In genomic region chr12:87995581-87996178, GRCh38 we compare ENCODE assay signal across 8 cellular contexts. TPM values are rescaled to one million over a fixed set of nuclear protein-coding genes. Genes with fewer than 3 reads are reported as not detected.
DNase-seq lines count a peak whose midpoint lies in the region; ATAC-seq and TF ChIP-seq lines count a peak whose summit lies in the region.

No MANE protein-coding gene starts in this region.

- H3K79me2 ChIP-seq in H9 (ENCODE audit: insufficient read depth, low read length) (no peaks in the 10 kb centered on the region), PC-3 (ENCODE audit: low read length) (no peaks in the 10 kb centered on the region)

- H3K9me3 ChIP-seq in H9 (ENCODE audit: control insufficient read depth, low read depth, low read length): no peaks in the 10 kb centered on the region
- H3K9me3 ChIP-seq in PC-3 (ENCODE audit: low read length): no peaks in the 10 kb centered on the region

- peaks cover 5 to 6% of the 10 kb centered on the region in 2 experiments; a peak in 2 of 4 replicates for H3K4me1 Mint-ChIP-seq in H9
- no peaks in the 10 kb centered on the region for H3K4me1 Mint-ChIP-seq in activated naive CD4-positive, alpha-beta T cell treated with anti-CD3 and anti-CD28 coated beads, Interleukin-2, amount 10 ng/mL, durations not matched to agents 7 days and 5 days
- no peaks in the 10 kb centered on the region for H3K4me1 Mint-ChIP-seq in glutamatergic neuron (ENCODE audit: low read depth, unreplicated experiment)
- H3K4me1 Mint-ChIP-seq in progenitor cell of endocrine pancreas (ENCODE audit: low read depth): peaks cover 1% of the 10 kb centered on the region
- no peaks in the 10 kb centered on the region for H3K4me1 Mint-ChIP-seq in activated T-helper 1 cell treated with anti-CD3 and anti-CD28 coated beads, Interleukin-12 subunit alpha, Interleukin-12 subunit beta, Interleukin-2, Interleukin-4 antibody, amounts not matched to agents 30 ng/mL and 10 ng/mL and 1 ng/mL, durations not matched to agents 14 hours and 24 hours and 36 hours (ENCODE audit: low read depth)

- no peak overlapping the region for H2BK20ac ChIP-seq in H9 (ENCODE audit: low read depth, low read length, poor library complexity, severe bottlenecking)

- no peaks in the 10 kb centered on the region for H3K79me1 ChIP-seq in H9 (ENCODE audit: insufficient read depth, low read depth, low read length, poor library complexity, severe bottlenecking)

- H3K4me3 ChIP-seq in GM12864 (ENCODE audit: low read depth, low read length) (no peak overlapping the region), LNCaP clone FGC (ENCODE audit: low read depth, low read length) (no peak overlapping the region), PC-3 (ENCODE audit: low read length) (no peak overlapping the region)

- H3K14ac ChIP-seq in H9 (ENCODE audit: insufficient read depth, low read length): no peak overlapping the region

- TF ChIP-seq CTCF in GM12864 (IDR thresholded peaks at IDR 0.05; ENCODE audit: low read depth, low read length, missing control alignments) (peak; percentile 76), H9 (conservative IDR thresholded peaks at IDR 0.05) (peak; percentile 86), LNCaP clone FGC (IDR thresholded peaks at IDR 0.05; ENCODE audit: control insufficient read depth, extremely low read depth, insufficient read depth) (peak; percentile 95), PC-3 (conservative IDR thresholded peaks at IDR 0.05; ENCODE audit: low read depth, low read length) (peak; percentile 91), glutamatergic neuron (IDR thresholded peaks at IDR 0.05; ENCODE audit: partially characterized antibody, unreplicated experiment) (peak; percentile 69), progenitor cell of endocrine pancreas (IDR thresholded peaks at IDR 0.05; ENCODE audit: unreplicated experiment) (peak; percentile 80)

- no peaks in the 10 kb centered on the region for H3K9me3 Mint-ChIP-seq in H9
- no peaks in the 10 kb centered on the region for H3K9me3 Mint-ChIP-seq in activated naive CD4-positive, alpha-beta T cell treated with anti-CD3 and anti-CD28 coated beads, Interleukin-2, amount 10 ng/mL, durations not matched to agents 7 days and 5 days
- H3K9me3 Mint-ChIP-seq in glutamatergic neuron (ENCODE audit: unreplicated experiment): no peaks in the 10 kb centered on the region
- no peaks in the 10 kb centered on the region for H3K9me3 Mint-ChIP-seq in progenitor cell of endocrine pancreas (ENCODE audit: low read depth)
- no peaks in the 10 kb centered on the region for H3K9me3 Mint-ChIP-seq in activated T-helper 1 cell treated with anti-CD3 and anti-CD28 coated beads, Interleukin-12 subunit alpha, Interleukin-12 subunit beta, Interleukin-2, Interleukin-4 antibody, amounts not matched to agents 30 ng/mL and 10 ng/mL and 1 ng/mL, durations not matched to agents 14 hours and 24 hours and 36 hours

- POLR2A ChIA-PET in PC-3 (lab: Charles Lee; ENCODE audit: unreplicated experiment): no interaction called here

- WGBS in H9 (ENCODE audit: extremely low coverage, insufficient read length, low lambda C conversion rate): no CpG with 5 or more reads among the region's 8 CpGs

- H2BK15ac ChIP-seq in H9 (ENCODE audit: low read depth, low read length): no peak overlapping the region

- no peak overlapping the region for H2BK120ac ChIP-seq in H9 (ENCODE audit: low read depth, low read length, poor library complexity, severe bottlenecking)

- H3F3A ChIP-seq in PC-3 (ENCODE audit: low read length, unreplicated experiment): no peaks in the 10 kb centered on the region

- no peak overlapping the region for H3K27ac ChIP-seq in H9 (ENCODE audit: insufficient read length, low read depth, low read length)
- H3K27ac ChIP-seq in PC-3 (ENCODE audit: low read length): no peak overlapping the region

- no peaks in the 10 kb centered on the region for H3K36me3 ChIP-seq in PC-3 (ENCODE audit: low read depth, low read length)

- H3K23me2 ChIP-seq in H9 (ENCODE audit: insufficient read length, low read depth, low read length, poor library complexity, severe bottlenecking): no peaks in the 10 kb centered on the region

- no peak overlapping the region for H3K56ac ChIP-seq in H9 (ENCODE audit: insufficient read length, low read depth, low read length)

- H2BK5ac ChIP-seq in H9 (ENCODE audit: insufficient read length, low read length): no peak overlapping the region

- peak; percentile 98 for ATAC-seq in PC-3

- H3T11ph ChIP-seq in H9 (ENCODE audit: low read length): no peak overlapping the region

- H3K27me3 Mint-ChIP-seq in H9 (ENCODE audit: low read depth) (no peaks in the 10 kb centered on the region), glutamatergic neuron (ENCODE audit: unreplicated experiment) (no peaks in the 10 kb centered on the region), progenitor cell of endocrine pancreas (no peaks in the 10 kb centered on the region)
- no peaks in the 10 kb centered on the region for H3K27me3 Mint-ChIP-seq in activated naive CD4-positive, alpha-beta T cell treated with anti-CD3 and anti-CD28 coated beads, Interleukin-2, amount 10 ng/mL, durations not matched to agents 7 days and 5 days
- no peaks in the 10 kb centered on the region for H3K27me3 Mint-ChIP-seq in activated T-helper 1 cell treated with anti-CD3 and anti-CD28 coated beads, Interleukin-12 subunit alpha, Interleukin-12 subunit beta, Interleukin-2, Interleukin-4 antibody, amounts not matched to agents 30 ng/mL and 10 ng/mL and 1 ng/mL, durations not matched to agents 14 hours and 24 hours and 36 hours (ENCODE audit: insufficient read depth)

- no peak overlapping the region for H4K8ac ChIP-seq in H9 (replicated peaks; ENCODE audit: insufficient read length, low read depth, low read length)

- H3K27ac Mint-ChIP-seq in H9 (no peak overlapping the region), glutamatergic neuron (ENCODE audit: unreplicated experiment) (no peak overlapping the region), progenitor cell of endocrine pancreas (no peak overlapping the region)
- H3K27ac Mint-ChIP-seq in activated naive CD4-positive, alpha-beta T cell treated with anti-CD3 and anti-CD28 coated beads, Interleukin-2, amount 10 ng/mL, durations not matched to agents 7 days and 5 days: no peak overlapping the region
- H3K27ac Mint-ChIP-seq in activated T-helper 1 cell treated with anti-CD3 and anti-CD28 coated beads, Interleukin-12 subunit alpha, Interleukin-12 subunit beta, Interleukin-2, Interleukin-4 antibody, amounts not matched to agents 30 ng/mL and 10 ng/mL and 1 ng/mL, durations not matched to agents 14 hours and 24 hours and 36 hours: no peak overlapping the region

- H4K91ac ChIP-seq in H9 (ENCODE audit: insufficient read length, low read depth, low read length): no peak overlapping the region

- H3K9me2 ChIP-seq in PC-3 (replicated peaks; ENCODE audit: low read length): no peaks in the 10 kb centered on the region

- no TSS peak for BruUV-seq in PC-3 (replicated peaks; lab: Mats Ljungman, UMichigan)

- H3K23ac ChIP-seq in H9 (ENCODE audit: insufficient read length, low read depth, low read length): no peak overlapping the region

- H4K20me1 ChIP-seq in H9 (ENCODE audit: control insufficient read depth, insufficient read depth, insufficient read length): no peaks in the 10 kb centered on the region
- H4K20me1 ChIP-seq in PC-3 (ENCODE audit: low read length): no peaks in the 10 kb centered on the region

- H3K36me3 Mint-ChIP-seq in H9 (ENCODE audit: insufficient read depth in 1 of 3, low read depth in 3 of 3): no peaks in the 10 kb centered on the region
- H3K36me3 Mint-ChIP-seq in activated naive CD4-positive, alpha-beta T cell treated with anti-CD3 and anti-CD28 coated beads, Interleukin-2, amount 10 ng/mL, durations not matched to agents 7 days and 5 days: no peaks in the 10 kb centered on the region
- no peaks in the 10 kb centered on the region for H3K36me3 Mint-ChIP-seq in glutamatergic neuron (ENCODE audit: unreplicated experiment)
- no peaks in the 10 kb centered on the region for H3K36me3 Mint-ChIP-seq in progenitor cell of endocrine pancreas (ENCODE audit: insufficient read depth)
- no peaks in the 10 kb centered on the region for H3K36me3 Mint-ChIP-seq in activated T-helper 1 cell treated with anti-CD3 and anti-CD28 coated beads, Interleukin-12 subunit alpha, Interleukin-12 subunit beta, Interleukin-2, Interleukin-4 antibody, amounts not matched to agents 30 ng/mL and 10 ng/mL and 1 ng/mL, durations not matched to agents 14 hours and 24 hours and 36 hours (ENCODE audit: low read depth)

- peak overlapping the region; percentile 56 for H2AFZ ChIP-seq in H9 (ENCODE audit: low read length)
- H2AFZ ChIP-seq in PC-3 (ENCODE audit: low read length): peak overlapping the region; percentile 57; the same call in 1 of the 2 replicates

- H3K4me3 Mint-ChIP-seq in H9: no peak overlapping the region
- H3K4me3 Mint-ChIP-seq in activated naive CD4-positive, alpha-beta T cell treated with anti-CD3 and anti-CD28 coated beads, Interleukin-2, amount 10 ng/mL, durations not matched to agents 7 days and 5 days: no peak overlapping the region
- no peak overlapping the region for H3K4me3 Mint-ChIP-seq in glutamatergic neuron (ENCODE audit: unreplicated experiment)
- no peak overlapping the region for H3K4me3 Mint-ChIP-seq in progenitor cell of endocrine pancreas (ENCODE audit: low read depth)
- no peak overlapping the region for H3K4me3 Mint-ChIP-seq in activated T-helper 1 cell treated with anti-CD3 and anti-CD28 coated beads, Interleukin-12 subunit alpha, Interleukin-12 subunit beta, Interleukin-2, Interleukin-4 antibody, amounts not matched to agents 30 ng/mL and 10 ng/mL and 1 ng/mL, durations not matched to agents 14 hours and 24 hours and 36 hours

- H3K4me2 ChIP-seq in H9 (ENCODE audit: insufficient read depth, insufficient read length, low read length) (no peak overlapping the region), PC-3 (ENCODE audit: low read length) (0 out of 2 replicates have a peak overlapping the region, but pooled peaks have one; percentile 18)

- no peak overlapping the region for H4K5ac ChIP-seq in H9 (ENCODE audit: insufficient read length, low read depth, low read length)

- H3K4ac ChIP-seq in H9 (ENCODE audit: low read depth, low read length): no peak overlapping the region

- H3K27me3 ChIP-seq in H9 (ENCODE audit: insufficient read depth, low read length): no peaks in the 10 kb centered on the region
- H3K27me3 ChIP-seq in PC-3 (ENCODE audit: low read length): no peaks in the 10 kb centered on the region

- intact Hi-C loops in PC-3 (cut with micrococcal nuclease): loop anchor here (1.0 kb wide), 1 partner anchor 129 kb away; no protein-coding TSS in a partner anchor
- intact Hi-C loops in activated T-helper 1 cell treated with anti-CD3 and anti-CD28 coated beads, Interleukin-12 subunit alpha, Interleukin-12 subunit beta, Interleukin-2, Interleukin-4 antibody, amounts not matched to agents 30 ng/mL and 10 ng/mL and 1 ng/mL, durations not matched to agents 14 hours and 24 hours and 36 hours (cut with micrococcal nuclease): loop anchor here (1.0 kb wide), 1 partner anchor 129 kb away; no protein-coding TSS in a partner anchor

- no peak overlapping the region for H3K18ac ChIP-seq in H9 (ENCODE audit: insufficient read length, low read depth, low read length)

- CTCF ChIA-PET in PC-3 (lab: Charles Lee): no interaction called here
- CTCF ChIA-PET in activated naive CD4-positive, alpha-beta T cell treated with anti-CD3 and anti-CD28 coated beads, Interleukin-2, amount 10 ng/mL, durations not matched to agents 7 days and 5 days (lab: Charles Lee): no interaction called here

- H3K4me1 ChIP-seq in H9 (ENCODE audit: insufficient read depth, low read length) (no peaks in the 10 kb centered on the region), PC-3 (ENCODE audit: insufficient read depth, low read length) (0 out of 2 replicates have a peak, but pooled peaks cover 4% of the 10 kb centered on the region)

- no peak overlapping the region for H3K9ac ChIP-seq in H9 (ENCODE audit: extremely low read depth, insufficient read length, low read length)
- no peak overlapping the region for H3K9ac ChIP-seq in PC-3 (ENCODE audit: low read length)

- DNase-seq in GM12864 (ENCODE audit: low read depth): peak; percentile 27
- peak; percentile 80 for DNase-seq in H9
- peak; percentile 37 for DNase-seq in LNCaP clone FGC (ENCODE audit: low read depth)
- DNase-seq in PC-3: peak; percentile 79
- DNase-seq in activated naive CD4-positive, alpha-beta T cell treated with anti-CD3 and anti-CD28 coated beads, Interleukin-2, amount 10 ng/mL, durations not matched to agents 7 days and 5 days: peak; percentile 58
- DNase-seq in glutamatergic neuron: peak; percentile 67
- peak; percentile 19 for DNase-seq in progenitor cell of endocrine pancreas (ENCODE audit: low spot score, unreplicated experiment)
- no peak for DNase-seq in activated T-helper 1 cell treated with anti-CD3 and anti-CD28 coated beads, Interleukin-12 subunit alpha, Interleukin-12 subunit beta, Interleukin-2, Interleukin-4 antibody, amounts not matched to agents 30 ng/mL and 10 ng/mL and 1 ng/mL, durations not matched to agents 14 hours and 24 hours and 36 hours (ENCODE audit: low spot score)

- H2AK5ac ChIP-seq in H9 (ENCODE audit: insufficient read length, low read length): no peak overlapping the region

- no peak overlapping the region for H2BK12ac ChIP-seq in H9 (ENCODE audit: insufficient read length, low read depth, low read length)

RNA-seq across cellular contexts. Expression of gene C12orf50, which starts 33.5 kb away (rescaled TPM):
- 0.17 TPM in 1 of 2 replicates, not detected in the other for total RNA-seq in H9 (2021)
- total RNA-seq in PC-3 (2014; rRNA removed): not detected in 2 replicates
- 0.25 TPM for total RNA-seq in glutamatergic neuron (ENCODE audit: unreplicated experiment)
- total RNA-seq in progenitor cell of endocrine pancreas: 0.10 and 0.16 TPM in 2 replicates
- total RNA-seq in activated T-helper 1 cell treated with anti-CD3 and anti-CD28 coated beads, Interleukin-12 subunit alpha, Interleukin-12 subunit beta, Interleukin-2, Interleukin-4 antibody, amounts not matched to agents 30 ng/mL and 10 ng/mL and 1 ng/mL, durations not matched to agents 14 hours and 24 hours and 36 hours: 0.07 TPM in 1 of 2 replicates, not detected in the other
